In genomic region chr12:69254857-69255256, GRCh38 we compare ENCODE assay signal across 21 cellular contexts.
"Had no signal": no experiment of that assay in that cellular context is flagged by ENCODE, and none has a peak within 500 bp of the region (broad histone marks: within the 10 kb centered on the region; RNA-seq: fewer than 3 reads in every experiment).

No MANE protein-coding gene starts in this region.

- H3K9me3 Mint-ChIP-seq: effector memory CD8-positive, alpha-beta T cell; mesothelial cell of epicardium; naive thymus-derived CD4-positive, alpha-beta T cell; nephron; type B pancreatic cell had no signal

- DNase-seq: effector memory CD8-positive, alpha-beta T cell; foreskin fibroblast; gastrocnemius medialis; head of caudate nucleus; left lung; mesenchymal stem cell; naive thymus-derived CD4-positive, alpha-beta T cell; right lobe of liver; stimulated activated CD4-positive, alpha-beta T cell treated with anti-CD3 and anti-CD28 coated beads, Interleukin-12 subunit alpha, Interleukin-12 subunit beta, amount 100 ng/mL, for 4 hours; stimulated activated CD4-positive, alpha-beta T cell treated with anti-CD3 and anti-CD28 coated beads, Interleukin-1b, Interleukin-23, amount 100 ng/mL, for 48 hours; stimulated activated CD4-positive, alpha-beta T cell treated with anti-CD3 and anti-CD28 coated beads, Interleukin-4, amount 100 ng/mL, for 1 hour; stimulated activated CD8-positive, alpha-beta memory T cell treated with anti-CD3 and anti-CD28 coated beads, Interleukin-4, amount 100 ng/mL, for 48 hours; stimulated activated naive CD4-positive, alpha-beta T cell treated with Interleukin-2 at 50 U/mL for 16 hours; stomach; thyroid gland had no signal

- H3K27ac Mint-ChIP-seq: neural progenitor cell, type B pancreatic cell had no signal

- ATAC-seq: esophagus mucosa, left lung had no signal

- H3K27me3 Mint-ChIP-seq: effector memory CD8-positive, alpha-beta T cell; naive thymus-derived CD4-positive, alpha-beta T cell; progenitor cell of endocrine pancreas; type B pancreatic cell had no signal

- H3K4me3 Mint-ChIP-seq: effector memory CD8-positive, alpha-beta T cell; mesothelial cell of epicardium; naive thymus-derived CD4-positive, alpha-beta T cell; nephron; neural progenitor cell; type B pancreatic cell had no signal
